8 cellular contexts compared by ENCODE assay signal in the genomic region with DNA sequence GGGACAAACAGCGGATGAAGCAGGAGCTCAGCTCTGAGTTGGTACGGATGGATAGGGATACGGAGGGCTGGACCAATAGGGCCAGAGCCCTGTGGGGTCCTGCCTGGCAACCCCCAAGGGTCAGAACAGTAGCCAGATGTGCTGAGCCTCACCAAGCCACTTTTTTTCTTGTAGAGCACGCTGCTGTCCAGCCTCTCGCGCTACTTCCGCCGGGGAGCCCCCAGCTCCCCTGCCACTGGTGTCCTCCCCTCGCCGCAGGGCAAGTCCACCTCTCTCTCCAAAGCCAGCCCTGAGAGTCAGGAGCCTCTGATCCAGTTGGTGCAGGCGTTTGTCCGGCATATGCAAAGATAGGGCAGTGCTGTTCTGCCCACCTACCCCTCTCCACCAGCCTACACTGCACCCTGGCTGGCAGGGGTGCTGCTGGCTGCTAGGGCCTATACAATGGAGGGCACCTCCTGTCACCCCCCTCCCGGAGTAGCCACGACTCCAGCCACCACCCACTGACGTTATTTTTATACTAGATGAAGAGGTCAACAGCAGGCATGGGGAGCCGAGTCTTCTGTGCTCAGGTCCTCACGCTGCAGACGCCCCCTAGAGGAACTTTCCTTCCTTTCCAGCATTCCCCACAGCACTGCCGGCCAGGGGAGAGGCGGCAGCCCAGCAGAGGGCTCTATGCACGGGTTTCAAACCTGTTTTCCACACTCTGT. TPM values are rescaled to one million over a fixed set of nuclear protein-coding genes. Genes with fewer than 3 reads are reported as not detected.
DNase-seq lines count a peak whose midpoint lies in the region; ATAC-seq, FAIRE-seq and TF ChIP-seq lines count a peak whose summit lies in the region.

No MANE protein-coding gene starts in this region.

- no peaks in the 10 kb centered on the region for H3K79me2 ChIP-seq in hepatocyte

- peak; percentile 74 for DNase-seq in M059J (ENCODE audit: low read depth)
- DNase-seq in astrocyte of the hippocampus (ENCODE audit: low read depth, low spot score): peak; percentile 89
- peak; percentile 91 for DNase-seq in hepatocyte (ENCODE audit: low spot score)
- peak; percentile 88 for DNase-seq in sigmoid colon

- no peaks in the 10 kb centered on the region for H4K20me1 ChIP-seq in hepatocyte (ENCODE audit: insufficient read depth, poor library complexity, severe bottlenecking)

- no peaks in the 10 kb centered on the region for H3K9me2 ChIP-seq in hepatocyte (replicated peaks; ENCODE audit: insufficient read depth)

- TF ChIP-seq EP300 in sigmoid colon (IDR thresholded peaks at IDR 0.05): no peak

- H3K27ac ChIP-seq in hepatocyte (no peak overlapping the region), sigmoid colon (peak overlapping the region; percentile 32 to 72 (median 55))

- no peak overlapping the region for H2AFZ ChIP-seq in hepatocyte

- WGBS in hepatocyte (ENCODE audit: low lambda C conversion rate, missing lambda C conversion rate): 63% methylated on average over 21 of the region's 21 CpGs
- 57 to 63% methylated on average over 21 of the region's 21 CpGs for WGBS in sigmoid colon, 2 donors

- H3K4me1 ChIP-seq in hepatocyte (ENCODE audit: insufficient read depth) (no peaks in the 10 kb centered on the region), sigmoid colon (peaks cover 0 to 19% (median 13%) of the 10 kb centered on the region in 4 donors)

- no peak for TF ChIP-seq POLR2A in sigmoid colon (IDR thresholded peaks at IDR 0.05)

- H3K4me3 ChIP-seq in hepatocyte: no peak overlapping the region
- H3K4me3 ChIP-seq in sigmoid colon: no peak overlapping the region

- H3K4me2 ChIP-seq in hepatocyte: no peak overlapping the region

- H3K9me3 ChIP-seq in hepatocyte (ENCODE audit: low read depth) (no peaks in the 10 kb centered on the region), sigmoid colon (no peaks in the 10 kb centered on the region)

- no peaks in the 10 kb centered on the region for H3K36me3 ChIP-seq in hepatocyte (replicated peaks; ENCODE audit: insufficient read depth, low read depth)
- H3K36me3 ChIP-seq in sigmoid colon: peaks cover 12 to 82% (median 45%) of the 10 kb centered on the region in 4 donors

- H3K27me3 ChIP-seq in hepatocyte (no peaks in the 10 kb centered on the region), sigmoid colon (no peaks in the 10 kb centered on the region)

- intact Hi-C loops in sigmoid colon (cut with DNase I): no loop called here

- ATAC-seq in SK-N-SH treated with all-trans-retinoic acid at 6 μM for 48 hours: peak; percentile 92
- no peak for ATAC-seq in HG02763 (IDR thresholded peaks at IDR 0.05; ENCODE audit: unreplicated experiment)
- ATAC-seq in GM18498 (IDR thresholded peaks at IDR 0.05; ENCODE audit: unreplicated experiment): no peak

- TF ChIP-seq CTCF in hepatocyte (IDR thresholded peaks at IDR 0.05; ENCODE audit: poor library complexity): peak; percentile 81
- peak; percentile 17 to 79 (median 62) for TF ChIP-seq CTCF in sigmoid colon (IDR thresholded peaks at IDR 0.05)

- FAIRE-seq in G401.6 (lab: Jason Lieb, UNC): peak; percentile 91

TF ChIP-seq in SK-N-SH treated with all-trans-retinoic acid at 6 μM for 48 hours, 23 proteins besides CTCF, POLR2A, EP300 and RAD21:
- TF ChIP-seq PPARA (CRISPR knock-in tag; IDR thresholded peaks at IDR 0.05; ENCODE audit: borderline replicate concordance): no peak
- no peak for TF ChIP-seq ZNF565 (CRISPR knock-in tag; conservative IDR thresholded peaks at IDR 0.05; ENCODE audit: low read depth)
- TF ChIP-seq ZFP30 (CRISPR knock-in tag; IDR thresholded peaks at IDR 0.05): no peak
- TF ChIP-seq BACH2 (CRISPR knock-in tag; IDR thresholded peaks at IDR 0.05; ENCODE audit: borderline replicate concordance): no peak
- TF ChIP-seq, protein P1, sequence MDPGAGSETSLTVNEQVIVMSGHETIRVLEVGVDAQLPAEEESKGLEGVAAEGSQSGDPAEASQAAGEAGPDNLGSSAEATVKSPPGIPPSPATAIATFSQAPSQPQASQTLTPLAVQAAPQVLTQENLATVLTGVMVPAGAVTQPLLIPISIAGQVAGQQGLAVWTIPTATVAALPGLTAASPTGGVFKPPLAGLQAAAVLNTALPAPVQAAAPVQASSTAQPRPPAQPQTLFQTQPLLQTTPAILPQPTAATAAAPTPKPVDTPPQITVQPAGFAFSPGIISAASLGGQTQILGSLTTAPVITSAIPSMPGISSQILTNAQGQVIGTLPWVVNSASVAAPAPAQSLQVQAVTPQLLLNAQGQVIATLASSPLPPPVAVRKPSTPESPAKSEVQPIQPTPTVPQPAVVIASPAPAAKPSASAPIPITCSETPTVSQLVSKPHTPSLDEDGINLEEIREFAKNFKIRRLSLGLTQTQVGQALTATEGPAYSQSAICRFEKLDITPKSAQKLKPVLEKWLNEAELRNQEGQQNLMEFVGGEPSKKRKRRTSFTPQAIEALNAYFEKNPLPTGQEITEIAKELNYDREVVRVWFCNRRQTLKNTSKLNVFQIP (CRISPR knock-in tag; IDR thresholded peaks at IDR 0.05; ENCODE audit: borderline replicate concordance, low read depth): no peak
- TF ChIP-seq ZC3H10 (CRISPR knock-in tag; IDR thresholded peaks at IDR 0.05): no peak
- TF ChIP-seq, protein P2, sequence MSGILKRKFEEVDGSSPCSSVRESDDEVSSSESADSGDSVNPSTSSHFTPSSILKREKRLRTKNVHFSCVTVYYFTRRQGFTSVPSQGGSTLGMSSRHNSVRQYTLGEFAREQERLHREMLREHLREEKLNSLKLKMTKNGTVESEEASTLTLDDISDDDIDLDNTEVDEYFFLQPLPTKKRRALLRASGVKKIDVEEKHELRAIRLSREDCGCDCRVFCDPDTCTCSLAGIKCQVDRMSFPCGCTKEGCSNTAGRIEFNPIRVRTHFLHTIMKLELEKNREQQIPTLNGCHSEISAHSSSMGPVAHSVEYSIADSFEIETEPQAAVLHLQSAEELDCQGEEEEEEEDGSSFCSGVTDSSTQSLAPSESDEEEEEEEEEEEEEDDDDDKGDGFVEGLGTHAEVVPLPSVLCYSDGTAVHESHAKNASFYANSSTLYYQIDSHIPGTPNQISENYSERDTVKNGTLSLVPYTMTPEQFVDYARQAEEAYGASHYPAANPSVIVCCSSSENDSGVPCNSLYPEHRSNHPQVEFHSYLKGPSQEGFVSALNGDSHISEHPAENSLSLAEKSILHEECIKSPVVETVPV (CRISPR knock-in tag; IDR thresholded peaks at IDR 0.05): no peak
- TF ChIP-seq TOX (CRISPR knock-in tag; IDR thresholded peaks at IDR 0.05; ENCODE audit: borderline replicate concordance): no peak
- TF ChIP-seq RARB (CRISPR knock-in tag; IDR thresholded peaks at IDR 0.05): no peak
- no peak for TF ChIP-seq PATZ1 (CRISPR knock-in tag; IDR thresholded peaks at IDR 0.05; ENCODE audit: borderline replicate concordance)
- no peak for TF ChIP-seq ESRRG (CRISPR knock-in tag; IDR thresholded peaks at IDR 0.05)
- no peak for TF ChIP-seq SNAI2 (CRISPR knock-in tag; IDR thresholded peaks at IDR 0.05)
- no peak for TF ChIP-seq ISL1 (CRISPR knock-in tag; IDR thresholded peaks at IDR 0.05)
- TF ChIP-seq ZFP3 (CRISPR knock-in tag; IDR thresholded peaks at IDR 0.05): no peak
- no peak for TF ChIP-seq ARNTL (CRISPR knock-in tag; IDR thresholded peaks at IDR 0.05; ENCODE audit: borderline replicate concordance, low read depth)
- no peak for TF ChIP-seq OSR1 (CRISPR knock-in tag; IDR thresholded peaks at IDR 0.05)
- TF ChIP-seq ZNF8 (CRISPR knock-in tag; IDR thresholded peaks at IDR 0.05): no peak

RNA-seq across cellular contexts. Expression of gene SH3GLB2, which starts 21.6 kb away (rescaled TPM):
- total RNA-seq in M059J (2014; rRNA removed; shearing (Covaris generic)): 18.1 and 28.8 TPM in 2 replicates
- total RNA-seq in hepatocyte: 68.3 and 85.4 TPM in 2 replicates
- 124 and 189 TPM in 2 replicates for polyA plus RNA-seq in hepatocyte
- 10 to 100 TPM; 66.7 to 78.3 (median 72.9) TPM for total RNA-seq in sigmoid colon
- 100 to 1,000 TPM in 1 of 3 donors, 10 to 100 TPM in 2; 49.7 to 143 (median 62.5) TPM for polyA plus RNA-seq in sigmoid colon

RNA-seq across cellular contexts. Expression of gene MIGA2, which starts 29.9 kb away (rescaled TPM):
- total RNA-seq in M059J (2014; rRNA removed; shearing (Covaris generic)): 19.5 and 23.3 TPM in 2 replicates
- total RNA-seq in hepatocyte (16.8 and 29.5 TPM in 2 replicates), sigmoid colon (10 to 100 TPM; 18.1 to 30.5 (median 25.1) TPM)
- polyA plus RNA-seq in hepatocyte (23.4 and 33.3 TPM in 2 replicates), sigmoid colon (10 to 100 TPM in 1 of 3 donors, 1 to 10 TPM in 2; 8.4 to 44.3 (median 9.9) TPM)

RNA-seq across cellular contexts. Expression of gene NUP188, which starts 59.0 kb away (rescaled TPM):
- total RNA-seq in M059J (2014; rRNA removed; shearing (Covaris generic)): 67.6 and 77.6 TPM in 2 replicates
- total RNA-seq in hepatocyte: 24.4 and 28.1 TPM in 2 replicates
- 28.1 and 31.2 TPM in 2 replicates for polyA plus RNA-seq in hepatocyte
- 10 to 100 TPM; 16.6 to 28.8 (median 24.6) TPM for total RNA-seq in sigmoid colon
- polyA plus RNA-seq in sigmoid colon: 10 to 100 TPM in 1 of 3 donors, 1 to 10 TPM in 2; 3.7 to 21.3 (median 5.4) TPM

RNA-seq across cellular contexts. Expression of gene DOLK, which starts 59.1 kb away (rescaled TPM):
- total RNA-seq in M059J (2014; rRNA removed; shearing (Covaris generic)): 23.9 and 29.8 TPM in 2 replicates
- total RNA-seq in hepatocyte: 30.2 and 34.2 TPM in 2 replicates
- 37.4 and 45.0 TPM in 2 replicates for polyA plus RNA-seq in hepatocyte
- 10 to 100 TPM in 1 of 4 donors, 1 to 10 TPM in 3; 6.2 to 11.4 (median 9.3) TPM for total RNA-seq in sigmoid colon
- polyA plus RNA-seq in sigmoid colon: 10 to 100 TPM in 1 of 3 donors, 1 to 10 TPM in 2; 2.4 to 11.1 (median 3.5) TPM
